ENCODE assay signal across 8 cellular contexts in the genomic region with DNA sequence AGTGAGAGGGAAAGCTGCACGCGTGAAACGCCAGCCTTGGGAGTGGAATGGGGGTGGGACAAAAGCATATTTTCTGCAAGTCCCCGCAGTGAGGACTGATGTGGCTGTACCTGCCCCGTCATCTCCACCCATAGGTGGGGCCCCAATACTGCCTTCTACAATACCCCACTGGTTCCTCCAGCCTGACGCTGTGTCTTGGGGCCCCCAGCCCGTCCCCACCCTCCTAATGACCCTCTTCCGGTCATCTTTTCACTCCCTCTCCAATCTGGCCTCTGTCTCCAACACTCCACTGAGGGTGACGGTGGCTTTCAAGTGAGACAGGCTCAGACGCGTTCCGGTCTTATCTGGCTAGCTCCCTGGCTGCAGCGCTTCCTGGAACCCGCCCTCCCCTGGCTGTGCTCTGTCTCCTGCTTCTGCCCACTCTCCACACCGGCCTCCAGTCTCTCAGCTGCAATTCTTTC.
DNase-seq lines count a peak whose midpoint lies in the region; ATAC-seq and TF ChIP-seq lines count a peak whose summit lies in the region.

No MANE protein-coding gene starts in this region.

- no peaks in the 10 kb centered on the region for H3K9me3 ChIP-seq in neuronal stem cell (replicated peaks in 1 of 2; ENCODE audit: control insufficient read depth in 2 of 2, insufficient read depth in 1 of 2, low read depth in 1 of 2, low read length in 2 of 2)

- H3K14ac ChIP-seq in neuronal stem cell (ENCODE audit: low read length): no peak overlapping the region

- peak overlapping the region; percentile 66 for H2AFZ ChIP-seq in neuronal stem cell (ENCODE audit: low read length)

- no peak overlapping the region for H2BK5ac ChIP-seq in neuronal stem cell (ENCODE audit: low read length)

- no peak overlapping the region for H4K8ac ChIP-seq in neuronal stem cell (ENCODE audit: low read depth, low read length)

- H2BK120ac ChIP-seq in neuronal stem cell (ENCODE audit: low read depth, low read length): no peak overlapping the region

- DNase-seq in GM12864 (ENCODE audit: low read depth): no peak
- peak; percentile 32 for DNase-seq in fibroblast of the aortic adventitia (ENCODE audit: low read depth)
- DNase-seq in neuronal stem cell (ENCODE audit: low spot score): no peak
- no peak for DNase-seq in GM20000 (ENCODE audit: low spot score)
- no peak for DNase-seq in LoVo (ENCODE audit: low spot score)
- DNase-seq in T1000 (lab: John Stamatoyannopoulos, UW): no peak

- H2BK12ac ChIP-seq in neuronal stem cell (ENCODE audit: low read length): no peak overlapping the region

- peaks cover 9 to 17% of the 10 kb centered on the region in 2 donors for H3K4me1 ChIP-seq in neuronal stem cell (ENCODE audit: control insufficient read depth in 2 of 2, insufficient read depth in 1 of 2, low read depth in 1 of 2, low read length in 2 of 2)

- H4K91ac ChIP-seq in neuronal stem cell (ENCODE audit: low read depth, low read length, poor library complexity): no peak overlapping the region

- WGBS in neuronal stem cell (ENCODE audit: extremely low coverage in 2 of 2, insufficient read length in 2 of 2, insufficient replicate concordance in 1 of 2), 2 donors: no CpG with 5 or more reads among the region's 15 CpGs

- TF ChIP-seq CTCF in GM12864 (IDR thresholded peaks at IDR 0.05; ENCODE audit: low read depth, low read length, missing control alignments) (peak; percentile 30), fibroblast of the aortic adventitia (IDR thresholded peaks at IDR 0.05; ENCODE audit: insufficient read depth, low read length) (no peak), GM20000 (IDR thresholded peaks at IDR 0.05; ENCODE audit: extremely low read depth, missing control alignments) (no peak)

- H3K18ac ChIP-seq in neuronal stem cell (ENCODE audit: low read length): no peak overlapping the region

- H2AK5ac ChIP-seq in neuronal stem cell (ENCODE audit: low read depth, low read length): no peak overlapping the region

- ATAC-seq in SK-N-SH treated with all-trans-retinoic acid at 6 μM for 48 hours (peak; percentile 66), GM21447 (IDR thresholded peaks at IDR 0.05; ENCODE audit: unreplicated experiment) (no peak)

- H3K4me3 ChIP-seq in GM12864 (ENCODE audit: low read depth, low read length) (no peak overlapping the region), fibroblast of the aortic adventitia (ENCODE audit: low read depth, low read length) (no peak overlapping the region), neuronal stem cell (ENCODE audit: low read length in 2 of 2) (no peak overlapping the region)

- no peaks in the 10 kb centered on the region for H3K36me3 ChIP-seq in neuronal stem cell (replicated peaks in 1 of 2; ENCODE audit: control insufficient read depth in 2 of 2, insufficient read depth in 2 of 2, low read length in 2 of 2)

- H3K4me2 ChIP-seq in neuronal stem cell (ENCODE audit: insufficient read depth, low read length, poor library complexity, severe bottlenecking): no peak overlapping the region

- H3K79me1 ChIP-seq in neuronal stem cell (ENCODE audit: low read depth, low read length): peaks cover 12% of the 10 kb centered on the region

- peak overlapping the region; percentile 56 for H3K23ac ChIP-seq in neuronal stem cell (ENCODE audit: low read depth, low read length, poor library complexity)

- no peak overlapping the region for H3K9ac ChIP-seq in neuronal stem cell (ENCODE audit: low read depth, low read length, poor library complexity)

- H3K27me3 ChIP-seq in neuronal stem cell (ENCODE audit: control insufficient read depth in 3 of 3, insufficient read depth in 3 of 3, low read depth in 1 of 3, low read length in 3 of 3): no peaks in the 10 kb centered on the region

- no peak overlapping the region for H3K4ac ChIP-seq in neuronal stem cell (ENCODE audit: low read length)

- no peak overlapping the region for H2BK15ac ChIP-seq in neuronal stem cell (ENCODE audit: low read length)

- H3K27ac ChIP-seq in neuronal stem cell (replicated peaks; ENCODE audit: low read length): no peak overlapping the region

TF ChIP-seq in SK-N-SH treated with all-trans-retinoic acid at 6 μM for 48 hours, 23 proteins besides CTCF, POLR2A, EP300 and RAD21:
- TF ChIP-seq TCF4 (CRISPR knock-in tag; IDR thresholded peaks at IDR 0.05; ENCODE audit: borderline replicate concordance) (no peak), ZNF8 (CRISPR knock-in tag; IDR thresholded peaks at IDR 0.05) (no peak), CSDC2 (CRISPR knock-in tag; IDR thresholded peaks at IDR 0.05) (no peak), ZFP3 (CRISPR knock-in tag; IDR thresholded peaks at IDR 0.05) (no peak), ZC3H10 (CRISPR knock-in tag; IDR thresholded peaks at IDR 0.05) (no peak), ESRRG (CRISPR knock-in tag; IDR thresholded peaks at IDR 0.05) (no peak), OSR1 (CRISPR knock-in tag; IDR thresholded peaks at IDR 0.05) (no peak), ZNF565 (CRISPR knock-in tag; conservative IDR thresholded peaks at IDR 0.05; ENCODE audit: low read depth) (no peak), PPARA (CRISPR knock-in tag; IDR thresholded peaks at IDR 0.05; ENCODE audit: borderline replicate concordance) (no peak)
- TF ChIP-seq, protein P1, sequence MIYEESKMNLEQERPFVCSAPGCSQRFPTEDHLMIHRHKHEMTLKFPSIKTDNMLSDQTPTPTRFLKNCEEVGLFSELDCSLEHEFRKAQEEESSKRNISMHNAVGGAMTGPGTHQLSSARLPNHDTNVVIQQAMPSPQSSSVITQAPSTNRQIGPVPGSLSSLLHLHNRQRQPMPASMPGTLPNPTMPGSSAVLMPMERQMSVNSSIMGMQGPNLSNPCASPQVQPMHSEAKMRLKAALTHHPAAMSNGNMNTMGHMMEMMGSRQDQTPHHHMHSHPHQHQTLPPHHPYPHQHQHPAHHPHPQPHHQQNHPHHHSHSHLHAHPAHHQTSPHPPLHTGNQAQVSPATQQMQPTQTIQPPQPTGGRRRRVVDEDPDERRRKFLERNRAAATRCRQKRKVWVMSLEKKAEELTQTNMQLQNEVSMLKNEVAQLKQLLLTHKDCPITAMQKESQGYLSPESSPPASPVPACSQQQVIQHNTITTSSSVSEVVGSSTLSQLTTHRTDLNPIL (CRISPR knock-in tag; IDR thresholded peaks at IDR 0.05; ENCODE audit: low read depth): no peak
- TF ChIP-seq, protein P2, sequence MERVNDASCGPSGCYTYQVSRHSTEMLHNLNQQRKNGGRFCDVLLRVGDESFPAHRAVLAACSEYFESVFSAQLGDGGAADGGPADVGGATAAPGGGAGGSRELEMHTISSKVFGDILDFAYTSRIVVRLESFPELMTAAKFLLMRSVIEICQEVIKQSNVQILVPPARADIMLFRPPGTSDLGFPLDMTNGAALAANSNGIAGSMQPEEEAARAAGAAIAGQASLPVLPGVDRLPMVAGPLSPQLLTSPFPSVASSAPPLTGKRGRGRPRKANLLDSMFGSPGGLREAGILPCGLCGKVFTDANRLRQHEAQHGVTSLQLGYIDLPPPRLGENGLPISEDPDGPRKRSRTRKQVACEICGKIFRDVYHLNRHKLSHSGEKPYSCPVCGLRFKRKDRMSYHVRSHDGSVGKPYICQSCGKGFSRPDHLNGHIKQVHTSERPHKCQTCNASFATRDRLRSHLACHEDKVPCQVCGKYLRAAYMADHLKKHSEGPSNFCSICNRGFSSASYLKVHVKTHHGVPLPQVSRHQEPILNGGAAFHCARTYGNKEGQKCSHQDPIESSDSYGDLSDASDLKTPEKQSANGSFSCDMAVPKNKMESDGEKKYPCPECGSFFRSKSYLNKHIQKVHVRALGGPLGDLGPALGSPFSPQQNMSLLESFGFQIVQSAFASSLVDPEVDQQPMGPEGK (CRISPR knock-in tag; IDR thresholded peaks at IDR 0.05; ENCODE audit: borderline replicate concordance): no peak
- TF ChIP-seq, protein P3, sequence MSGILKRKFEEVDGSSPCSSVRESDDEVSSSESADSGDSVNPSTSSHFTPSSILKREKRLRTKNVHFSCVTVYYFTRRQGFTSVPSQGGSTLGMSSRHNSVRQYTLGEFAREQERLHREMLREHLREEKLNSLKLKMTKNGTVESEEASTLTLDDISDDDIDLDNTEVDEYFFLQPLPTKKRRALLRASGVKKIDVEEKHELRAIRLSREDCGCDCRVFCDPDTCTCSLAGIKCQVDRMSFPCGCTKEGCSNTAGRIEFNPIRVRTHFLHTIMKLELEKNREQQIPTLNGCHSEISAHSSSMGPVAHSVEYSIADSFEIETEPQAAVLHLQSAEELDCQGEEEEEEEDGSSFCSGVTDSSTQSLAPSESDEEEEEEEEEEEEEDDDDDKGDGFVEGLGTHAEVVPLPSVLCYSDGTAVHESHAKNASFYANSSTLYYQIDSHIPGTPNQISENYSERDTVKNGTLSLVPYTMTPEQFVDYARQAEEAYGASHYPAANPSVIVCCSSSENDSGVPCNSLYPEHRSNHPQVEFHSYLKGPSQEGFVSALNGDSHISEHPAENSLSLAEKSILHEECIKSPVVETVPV (CRISPR knock-in tag; IDR thresholded peaks at IDR 0.05): no peak
- TF ChIP-seq, protein P4, sequence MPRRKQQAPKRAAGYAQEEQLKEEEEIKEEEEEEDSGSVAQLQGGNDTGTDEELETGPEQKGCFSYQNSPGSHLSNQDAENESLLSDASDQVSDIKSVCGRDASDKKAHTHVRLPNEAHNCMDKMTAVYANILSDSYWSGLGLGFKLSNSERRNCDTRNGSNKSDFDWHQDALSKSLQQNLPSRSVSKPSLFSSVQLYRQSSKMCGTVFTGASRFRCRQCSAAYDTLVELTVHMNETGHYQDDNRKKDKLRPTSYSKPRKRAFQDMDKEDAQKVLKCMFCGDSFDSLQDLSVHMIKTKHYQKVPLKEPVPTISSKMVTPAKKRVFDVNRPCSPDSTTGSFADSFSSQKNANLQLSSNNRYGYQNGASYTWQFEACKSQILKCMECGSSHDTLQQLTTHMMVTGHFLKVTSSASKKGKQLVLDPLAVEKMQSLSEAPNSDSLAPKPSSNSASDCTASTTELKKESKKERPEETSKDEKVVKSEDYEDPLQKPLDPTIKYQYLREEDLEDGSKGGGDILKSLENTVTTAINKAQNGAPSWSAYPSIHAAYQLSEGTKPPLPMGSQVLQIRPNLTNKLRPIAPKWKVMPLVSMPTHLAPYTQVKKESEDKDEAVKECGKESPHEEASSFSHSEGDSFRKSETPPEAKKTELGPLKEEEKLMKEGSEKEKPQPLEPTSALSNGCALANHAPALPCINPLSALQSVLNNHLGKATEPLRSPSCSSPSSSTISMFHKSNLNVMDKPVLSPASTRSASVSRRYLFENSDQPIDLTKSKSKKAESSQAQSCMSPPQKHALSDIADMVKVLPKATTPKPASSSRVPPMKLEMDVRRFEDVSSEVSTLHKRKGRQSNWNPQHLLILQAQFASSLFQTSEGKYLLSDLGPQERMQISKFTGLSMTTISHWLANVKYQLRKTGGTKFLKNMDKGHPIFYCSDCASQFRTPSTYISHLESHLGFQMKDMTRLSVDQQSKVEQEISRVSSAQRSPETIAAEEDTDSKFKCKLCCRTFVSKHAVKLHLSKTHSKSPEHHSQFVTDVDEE (CRISPR knock-in tag; IDR thresholded peaks at IDR 0.05): no peak
